11 cellular contexts compared by ENCODE assay signal in genomic region chr10:18713077-18713476, GRCh38. TPM values are rescaled to one million over a fixed set of nuclear protein-coding genes. Genes with fewer than 3 reads are reported as not detected.
A peak's percentile ranks its signal among the peaks of the same experiment; 100 is the strongest.
DNase-seq lines count a peak whose midpoint lies in the region; ATAC-seq and TF ChIP-seq lines count a peak whose summit lies in the region.
"Had no signal": no experiment of that assay in that cellular context is flagged by ENCODE, and none has a peak within 500 bp of the region (broad histone marks: within the 10 kb centered on the region; RNA-seq: fewer than 3 reads in every experiment).

No MANE protein-coding gene starts in this region.

- H3K27ac Mint-ChIP-seq in glutamatergic neuron (ENCODE audit: unreplicated experiment) (no peak overlapping the region), neural progenitor cell (no peak overlapping the region)
- H3K27ac Mint-ChIP-seq: activated naive CD4-positive, alpha-beta T cell treated with anti-CD3 and anti-CD28 coated beads, Interleukin-2, amount 50 U/mL, for 24 hours; CD4-positive, CD25-positive, alpha-beta regulatory T cell; naive B cell had no signal

- no peaks in the 10 kb centered on the region for H3K4me1 Mint-ChIP-seq in glutamatergic neuron (ENCODE audit: low read depth, unreplicated experiment)
- no peaks in the 10 kb centered on the region for H3K4me1 Mint-ChIP-seq in neural progenitor cell
- H3K4me1 Mint-ChIP-seq: activated naive CD4-positive, alpha-beta T cell treated with anti-CD3 and anti-CD28 coated beads, Interleukin-2, amount 50 U/mL, for 24 hours; CD4-positive, CD25-positive, alpha-beta regulatory T cell; naive B cell had no signal

- H4K20me1 ChIP-seq in neural progenitor cell (ENCODE audit: low read depth) = no peaks in the 10 kb centered on the region

- H3F3A ChIP-seq in neural progenitor cell (ENCODE audit: low read depth) = no peaks in the 10 kb centered on the region

- H3K9me3 Mint-ChIP-seq in glutamatergic neuron (ENCODE audit: unreplicated experiment) (no peaks in the 10 kb centered on the region), neural progenitor cell (no peaks in the 10 kb centered on the region)
- H3K9me3 Mint-ChIP-seq: activated naive CD4-positive, alpha-beta T cell treated with anti-CD3 and anti-CD28 coated beads, Interleukin-2, amount 50 U/mL, for 24 hours; CD4-positive, CD25-positive, alpha-beta regulatory T cell had no signal

- H3K27me3 Mint-ChIP-seq in glutamatergic neuron (ENCODE audit: unreplicated experiment) (no peaks in the 10 kb centered on the region), neural progenitor cell (ENCODE audit: insufficient read depth, low read depth) (peaks cover 2% of the 10 kb centered on the region)

- no peaks in the 10 kb centered on the region for H3K4me1 ChIP-seq in neural progenitor cell

- no peak overlapping the region for H3K9ac ChIP-seq in neural progenitor cell

- H3K36me3 Mint-ChIP-seq in glutamatergic neuron (ENCODE audit: unreplicated experiment) (no peaks in the 10 kb centered on the region), neural progenitor cell (no peaks in the 10 kb centered on the region)
- H3K36me3 Mint-ChIP-seq: activated naive CD4-positive, alpha-beta T cell treated with anti-CD3 and anti-CD28 coated beads, Interleukin-2, amount 50 U/mL, for 24 hours; CD4-positive, CD25-positive, alpha-beta regulatory T cell; naive B cell had no signal

- H3K27me3 ChIP-seq in neural progenitor cell = no peaks in the 10 kb centered on the region

- DNase-seq in AG09309 (ENCODE audit: low read depth) (peak; percentile 89), LoVo (ENCODE audit: low spot score) (peak; percentile 85), amniotic stem cell (lab: John Stamatoyannopoulos, UW) (peak; percentile 50), kidney glomerular epithelial cell (lab: John Stamatoyannopoulos, UW) (peak; percentile 91), glutamatergic neuron (no peak), NCI-H1105 treated with DMSO at 0.1 percent for 48 hours (lab: John Stamatoyannopoulos, UW) (no peak), neural progenitor cell (ENCODE audit: low spot score) (no peak)
- DNase-seq: CD4-positive, CD25-positive, alpha-beta regulatory T cell; naive B cell had no signal

- H3K27ac ChIP-seq in neural progenitor cell = no peak overlapping the region

- H3K9me3 ChIP-seq in neural progenitor cell (ENCODE audit: low read depth) = no peaks in the 10 kb centered on the region

- H3K79me2 ChIP-seq in neural progenitor cell (ENCODE audit: low read depth) = no peaks in the 10 kb centered on the region

- no peak overlapping the region for H3K4me2 ChIP-seq in neural progenitor cell

- no peak overlapping the region for H2AFZ ChIP-seq in neural progenitor cell (replicated peaks)

- TF ChIP-seq CTCF in AG09309 (IDR thresholded peaks at IDR 0.05; ENCODE audit: control insufficient read depth, insufficient read depth, low read depth, low read length, missing control alignments) (no peak), glutamatergic neuron (IDR thresholded peaks at IDR 0.05; ENCODE audit: partially characterized antibody, unreplicated experiment) (no peak), neural progenitor cell (IDR thresholded peaks at IDR 0.05) (no peak)

- H3K4me3 Mint-ChIP-seq in glutamatergic neuron (ENCODE audit: unreplicated experiment) = no peak overlapping the region
- H3K4me3 Mint-ChIP-seq in neural progenitor cell = no peak overlapping the region
- H3K4me3 Mint-ChIP-seq: activated naive CD4-positive, alpha-beta T cell treated with anti-CD3 and anti-CD28 coated beads, Interleukin-2, amount 50 U/mL, for 24 hours; CD4-positive, CD25-positive, alpha-beta regulatory T cell; naive B cell had no signal

- H3K36me3 ChIP-seq in neural progenitor cell = no peaks in the 10 kb centered on the region

- no peak overlapping the region for H3K4me3 ChIP-seq in AG09309 (ENCODE audit: control insufficient read depth, low read depth, low read length)
- H3K4me3 ChIP-seq in neural progenitor cell = no peak overlapping the region

- ATAC-seq in HG03439 (IDR thresholded peaks at IDR 0.05; ENCODE audit: unreplicated experiment) = no peak

RNA-seq across cellular contexts. Expression of gene ARL5B, which starts 53.8 kb away (rescaled TPM):
- total RNA-seq in glutamatergic neuron (ENCODE audit: unreplicated experiment) (41.4 TPM), neural progenitor cell (ENCODE audit: low replicate concordance) (73.5 and 108 TPM in 2 replicates)

Comparison
In these comparisons a context has a peak if more than half of its experiments do, and no peak if none do; other contexts are left out.
1. DNase-seq: peak in AG09309 (single experiment), LoVo (single experiment), amniotic stem cell (single experiment) and kidney glomerular epithelial cell (single experiment); none in glutamatergic neuron (single experiment), NCI-H1105 treated with DMSO at 0.1 percent for 48 hours (single experiment) and neural progenitor cell (single experiment).